ENCODE assay signal across 33 cellular contexts in genomic region chr15:29333261-29333660, GRCh38.
DNase-seq lines count a peak whose midpoint lies in the region; ATAC-seq and TF ChIP-seq lines count a peak whose summit lies in the region.
"Had no signal": no experiment of that assay in that cellular context is flagged by ENCODE, and none has a peak within 500 bp of the region (broad histone marks: within the 10 kb centered on the region; RNA-seq: fewer than 3 reads in every experiment).

No MANE protein-coding gene starts in this region.

- H3K4me3 Mint-ChIP-seq in activated CD4-positive, alpha-beta T cell treated with anti-CD3 and anti-CD28 coated beads, Interleukin-2, amount 10 ng/mL, durations not matched to agents 24 days and 14 days: no peak overlapping the region
- H3K4me3 Mint-ChIP-seq: B cell; CD14-positive monocyte; CD4-positive, alpha-beta memory T cell; CD4-positive, alpha-beta T cell; CD4-positive, CD25-positive, alpha-beta regulatory T cell; CD8-positive, alpha-beta memory T cell; CD8-positive, alpha-beta T cell had no signal

- no peak overlapping the region for H3K4me2 ChIP-seq in neuronal stem cell (ENCODE audit: insufficient read depth, low read length, poor library complexity, severe bottlenecking)
- H3K4me2 ChIP-seq: A549; BLaER1; BLaER1 treated with 17β-estradiol and CSF1 and Interleukin-3, amounts not matched to agents 10 nM and 100 nM had no signal

- H3K27me3 Mint-ChIP-seq in activated CD4-positive, alpha-beta T cell treated with anti-CD3 and anti-CD28 coated beads, Interleukin-2, amount 10 ng/mL, durations not matched to agents 24 days and 14 days: no peaks in the 10 kb centered on the region
- H3K27me3 Mint-ChIP-seq: B cell had no signal

- no peak for ATAC-seq in GM21390 (IDR thresholded peaks at IDR 0.05; ENCODE audit: unreplicated experiment)
- ATAC-seq: A549; CD8-positive, alpha-beta T cell had no signal

- no peak overlapping the region for H3K27ac ChIP-seq in esophagus muscularis mucosa (replicated peaks in 1 of 4)
- H3K27ac ChIP-seq in neuronal stem cell (replicated peaks; ENCODE audit: low read length): no peak overlapping the region
- H3K27ac ChIP-seq: 22Rv1; A549; BLaER1; BLaER1 treated with 17β-estradiol and CSF1 and Interleukin-3, amounts not matched to agents 10 nM and 100 nM; C4-2B had no signal

- H3K9me3 ChIP-seq in esophagus muscularis mucosa (no peaks in the 10 kb centered on the region), neuronal stem cell (replicated peaks in 1 of 2; ENCODE audit: control insufficient read depth in 2 of 2, insufficient read depth in 1 of 2, low read depth in 1 of 2, low read length in 2 of 2) (no peaks in the 10 kb centered on the region)
- H3K9me3 ChIP-seq: A549, BE2C, BLaER1, Caco-2 had no signal

- no peak overlapping the region for H2BK120ac ChIP-seq in neuronal stem cell (ENCODE audit: low read depth, low read length)

- H3K4ac ChIP-seq in neuronal stem cell (ENCODE audit: low read length): no peak overlapping the region

- no peak overlapping the region for H2AK5ac ChIP-seq in neuronal stem cell (ENCODE audit: low read depth, low read length)

- H4K91ac ChIP-seq in neuronal stem cell (ENCODE audit: low read depth, low read length, poor library complexity): no peak overlapping the region

- no peak overlapping the region for H4K8ac ChIP-seq in neuronal stem cell (ENCODE audit: low read depth, low read length)

- no peak overlapping the region for H2BK15ac ChIP-seq in neuronal stem cell (ENCODE audit: low read length)

- H3K36me3 ChIP-seq in esophagus muscularis mucosa (no peaks in the 10 kb centered on the region), neuronal stem cell (replicated peaks in 1 of 2; ENCODE audit: control insufficient read depth in 2 of 2, insufficient read depth in 2 of 2, low read length in 2 of 2) (no peaks in the 10 kb centered on the region)
- H3K36me3 ChIP-seq: BE2C; BLaER1; BLaER1 treated with 17β-estradiol and CSF1 and Interleukin-3, amounts not matched to agents 10 nM and 100 nM had no signal

- no peak overlapping the region for H3K14ac ChIP-seq in neuronal stem cell (ENCODE audit: low read length)

- H3K23ac ChIP-seq in neuronal stem cell (ENCODE audit: low read depth, low read length, poor library complexity): peak overlapping the region; percentile 10

- H3K79me1 ChIP-seq in neuronal stem cell (ENCODE audit: low read depth, low read length): no peaks in the 10 kb centered on the region

- no peak for TF ChIP-seq EP300 in esophagus muscularis mucosa (IDR thresholded peaks at IDR 0.05)

- no peak overlapping the region for H3K18ac ChIP-seq in neuronal stem cell (ENCODE audit: low read length)

- H3K4me3 ChIP-seq in esophagus muscularis mucosa: no peak overlapping the region
- no peak overlapping the region for H3K4me3 ChIP-seq in neuronal stem cell (ENCODE audit: low read length in 2 of 2)
- H3K4me3 ChIP-seq: A549; BLaER1; BLaER1 treated with 17β-estradiol and CSF1 and Interleukin-3, amounts not matched to agents 10 nM and 100 nM had no signal

- no peak overlapping the region for H3K27ac Mint-ChIP-seq in activated CD4-positive, alpha-beta T cell treated with anti-CD3 and anti-CD28 coated beads, Interleukin-2, amount 10 ng/mL, durations not matched to agents 24 days and 14 days
- H3K27ac Mint-ChIP-seq: B cell; CD14-positive monocyte; CD4-positive, alpha-beta memory T cell; CD4-positive, alpha-beta T cell; CD4-positive, CD25-positive, alpha-beta regulatory T cell; CD8-positive, alpha-beta memory T cell; CD8-positive, alpha-beta T cell had no signal

- 91% methylated on average over 6 of the region's 6 CpGs for WGBS in esophagus muscularis mucosa
- no CpG with 5 or more reads among the region's 6 CpGs for WGBS in neuronal stem cell (ENCODE audit: extremely low coverage in 2 of 2, insufficient read length in 2 of 2, insufficient replicate concordance in 1 of 2), 2 donors

- no peak for TF ChIP-seq CTCF in esophagus muscularis mucosa (IDR thresholded peaks at IDR 0.05)

- intact Hi-C loops in activated CD4-positive, alpha-beta T cell treated with anti-CD3 and anti-CD28 coated beads, Interleukin-2, amount 10 ng/mL, durations not matched to agents 24 days and 14 days (cut with micrococcal nuclease): no loop called here
- intact Hi-C loops in esophagus muscularis mucosa (cut with DNase I): no loop called here

- TF ChIP-seq POLR2A in esophagus muscularis mucosa (IDR thresholded peaks at IDR 0.05; ENCODE audit: low read depth): no peak

- DNase-seq in activated CD4-positive, alpha-beta T cell treated with anti-CD3 and anti-CD28 coated beads, Interleukin-2, amount 10 ng/mL, durations not matched to agents 24 days and 14 days: peak; percentile 43
- DNase-seq in activated CD4-positive, alpha-beta T cell treated with anti-CD3 and anti-CD28 coated beads, Interleukin-2, amount 50 U/mL, for 4 hours: no peak
- peak; percentile 88 for DNase-seq in esophagus muscularis mucosa (ENCODE audit: extremely low spot score)
- DNase-seq in neuronal stem cell (ENCODE audit: low spot score): no peak
- DNase-seq in NCI-H748 (lab: John Stamatoyannopoulos, UW; ENCODE audit: unreplicated experiment): no peak
- DNase-seq: 8988T; ACHN; AML-193; BE2C; C1 segment of cervical spinal cord; Caco-2; Calu3; CD4-positive, alpha-beta memory T cell; CD4-positive, alpha-beta T cell; CD4-positive, CD25-positive, alpha-beta regulatory T cell; CD8-positive, alpha-beta memory T cell; CD8-positive, alpha-beta T cell; COR-L47; DMS 273 treated with DMSO at 0.1 percent for 48 hours; DMS153; DMS53; DMS79; DMS79 treated with DMSO at 0.1 percent for 48 hours; DND-41; EL had no signal

- H3K4me1 ChIP-seq in esophagus muscularis mucosa (no peaks in the 10 kb centered on the region), neuronal stem cell (ENCODE audit: control insufficient read depth in 2 of 2, insufficient read depth in 1 of 2, low read depth in 1 of 2, low read length in 2 of 2) (no peaks in the 10 kb centered on the region)
- H3K4me1 ChIP-seq: A549, BE2C, Caco-2 had no signal

- H2BK5ac ChIP-seq in neuronal stem cell (ENCODE audit: low read length): no peak overlapping the region

- H2BK12ac ChIP-seq in neuronal stem cell (ENCODE audit: low read length): no peak overlapping the region

- H2AFZ ChIP-seq in neuronal stem cell (ENCODE audit: low read length): no peak overlapping the region

- H3K36me3 Mint-ChIP-seq in activated CD4-positive, alpha-beta T cell treated with anti-CD3 and anti-CD28 coated beads, Interleukin-2, amount 10 ng/mL, durations not matched to agents 24 days and 14 days (ENCODE audit: low read depth): no peaks in the 10 kb centered on the region
- H3K36me3 Mint-ChIP-seq: CD14-positive monocyte; CD4-positive, alpha-beta memory T cell; CD4-positive, CD25-positive, alpha-beta regulatory T cell; CD8-positive, alpha-beta memory T cell; CD8-positive, alpha-beta T cell had no signal

- no peak overlapping the region for H3K9ac ChIP-seq in neuronal stem cell (ENCODE audit: low read depth, low read length, poor library complexity)
- H3K9ac ChIP-seq: BLaER1; BLaER1 treated with 17β-estradiol and CSF1 and Interleukin-3, amounts not matched to agents 10 nM and 100 nM had no signal

- no peaks in the 10 kb centered on the region for H3K9me3 Mint-ChIP-seq in activated CD4-positive, alpha-beta T cell treated with anti-CD3 and anti-CD28 coated beads, Interleukin-2, amount 10 ng/mL, durations not matched to agents 24 days and 14 days
- H3K9me3 Mint-ChIP-seq: CD4-positive, alpha-beta memory T cell; CD4-positive, alpha-beta T cell; CD4-positive, CD25-positive, alpha-beta regulatory T cell; CD8-positive, alpha-beta memory T cell; CD8-positive, alpha-beta T cell had no signal

- H3K27me3 ChIP-seq in esophagus muscularis mucosa (no peaks in the 10 kb centered on the region), neuronal stem cell (ENCODE audit: control insufficient read depth in 3 of 3, insufficient read depth in 3 of 3, low read depth in 1 of 3, low read length in 3 of 3) (no peaks in the 10 kb centered on the region)
- H3K27me3 ChIP-seq: BLaER1; BLaER1 treated with 17β-estradiol and CSF1 and Interleukin-3, amounts not matched to agents 10 nM and 100 nM had no signal

- no peaks in the 10 kb centered on the region for H3K4me1 Mint-ChIP-seq in activated CD4-positive, alpha-beta T cell treated with anti-CD3 and anti-CD28 coated beads, Interleukin-2, amount 10 ng/mL, durations not matched to agents 24 days and 14 days
- H3K4me1 Mint-ChIP-seq: CD4-positive, alpha-beta memory T cell; CD4-positive, CD25-positive, alpha-beta regulatory T cell; CD8-positive, alpha-beta memory T cell had no signal

Comparison
In these comparisons a context has a peak if more than half of its experiments do, and no peak if none do; other contexts are left out.
1. DNase-seq: peak in activated CD4-positive, alpha-beta T cell treated with anti-CD3 and anti-CD28 coated beads, Interleukin-2, amount 10 ng/mL, durations not matched to agents 24 days and 14 days (single experiment) and esophagus muscularis mucosa (single experiment); none in activated CD4-positive, alpha-beta T cell treated with anti-CD3 and anti-CD28 coated beads, Interleukin-2, amount 50 U/mL, for 4 hours (0 of 2), neuronal stem cell (single experiment) and NCI-H748 (single experiment).